In the genomic region with DNA sequence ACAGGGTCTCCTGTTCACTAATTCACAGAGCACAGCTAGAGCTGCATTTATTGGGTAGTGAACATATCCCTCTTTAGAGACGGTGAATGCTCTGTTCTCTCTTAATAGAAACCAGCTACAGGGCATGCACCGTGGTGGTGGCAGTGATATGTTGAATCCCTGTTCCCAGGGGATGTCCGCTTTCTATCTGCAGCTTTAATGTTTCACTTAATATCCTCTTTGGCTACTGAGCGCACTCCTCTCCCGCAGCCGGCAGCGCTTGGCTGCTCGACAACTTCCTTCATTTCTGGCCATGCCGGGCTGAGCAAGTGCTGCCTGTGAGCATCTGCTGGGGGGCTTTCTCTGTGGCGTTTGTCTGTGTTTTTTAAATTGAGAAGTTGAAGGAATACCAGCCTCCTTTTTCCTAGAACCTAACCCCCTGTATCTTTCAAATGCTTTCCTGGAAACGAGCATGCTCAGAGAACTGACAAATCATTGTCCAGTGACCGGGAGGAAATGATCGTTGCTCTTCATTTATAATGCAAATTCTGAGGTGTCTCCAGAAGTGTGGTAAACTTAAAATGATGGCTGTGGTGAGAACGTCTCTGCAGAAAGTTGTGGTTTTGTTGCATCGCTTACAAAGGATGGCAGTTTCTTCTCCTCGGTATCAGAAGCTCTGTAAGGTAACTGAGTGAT, we compare ENCODE assay signal across 8 cellular contexts.
DNase-seq lines count a peak whose midpoint lies in the region; ATAC-seq and TF ChIP-seq lines count a peak whose summit lies in the region.

No MANE protein-coding gene starts in this region.

- H3K4me1 ChIP-seq in Peyer's patch = peaks cover 0 to 17% (median 2%) of the 10 kb centered on the region in 4 donors
- H3K4me1 ChIP-seq in adipocyte (ENCODE audit: control insufficient read depth, insufficient read depth, low read length) = peaks cover 83% of the 10 kb centered on the region
- H3K4me1 ChIP-seq in iPS-20b (ENCODE audit: insufficient read depth, low read length) = peaks cover 16% of the 10 kb centered on the region

- H3K9me3 ChIP-seq in Peyer's patch = no peaks in the 10 kb centered on the region
- no peaks in the 10 kb centered on the region for H3K9me3 ChIP-seq in adipocyte (ENCODE audit: control insufficient read depth, low read length)
- no peaks in the 10 kb centered on the region for H3K9me3 ChIP-seq in iPS-20b (ENCODE audit: insufficient read depth, low read depth, low read length)

- POLR2A ChIA-PET in BJ (lab: Charles Lee) = no interaction called here

- H3K27ac ChIP-seq in Peyer's patch (peak overlapping the region in 1 of 4 donors; percentile 27), iPS-20b (ENCODE audit: low read length) (no peak overlapping the region)

- peak; percentile 94 for ATAC-seq in HG03280 (IDR thresholded peaks at IDR 0.05; ENCODE audit: unreplicated experiment)

- CTCF ChIA-PET in BJ (lab: Yijun Ruan, JAX) = interaction anchor here (0.7 to 3.0 kb wide), 5 partner anchors 15 to 1051 kb away, joined by 3 to 15 read pairs (median 3); no protein-coding TSS in a partner anchor

- no peaks in the 10 kb centered on the region for H3K27me3 ChIP-seq in BJ (ENCODE audit: control insufficient read depth, insufficient read depth, low read length)
- H3K27me3 ChIP-seq in Peyer's patch = no peaks in the 10 kb centered on the region
- H3K27me3 ChIP-seq in adipocyte (replicated peaks; ENCODE audit: control insufficient read depth, insufficient read depth, low read length) = no peaks in the 10 kb centered on the region
- no peaks in the 10 kb centered on the region for H3K27me3 ChIP-seq in iPS-20b (ENCODE audit: insufficient read depth, low read length)

- peak overlapping the region; percentile 26 for H3K4me3 ChIP-seq in BJ (ENCODE audit: low read depth, low read length)
- H3K4me3 ChIP-seq in Peyer's patch = peak overlapping the region in 3 of 4 donors; percentile 20 to 31 (median 26)
- peak overlapping the region; percentile 80 for H3K4me3 ChIP-seq in adipocyte (ENCODE audit: low read length)
- peak overlapping the region; percentile 69 for H3K4me3 ChIP-seq in iPS-20b (ENCODE audit: low read length)

- no peak for TF ChIP-seq POLR2A in Peyer's patch (IDR thresholded peaks at IDR 0.05)

- H3K9ac ChIP-seq in adipocyte (ENCODE audit: low read length) (peak overlapping the region; percentile 80), iPS-20b (ENCODE audit: low read depth, low read length) (peak overlapping the region; percentile 51; the same call in 1 of the 2 replicates)

- DNase-seq in BJ (ENCODE audit: low read depth) (no peak), GM19240 (ENCODE audit: insufficient read length, low spot score) (peak; percentile 32), Peyer's patch (peak; percentile 51 to 64 (median 58)), adipocyte (ENCODE audit: low read depth) (no peak), SW480 (ENCODE audit: low spot score) (no peak)
- DNase-seq in stimulated activated CD4-positive, alpha-beta T cell treated with anti-CD3 and anti-CD28 coated beads, Interleukin-1b, Interleukin-23, amount 100 ng/mL, for 48 hours = peak; percentile 32

- H3K36me3 ChIP-seq in BJ (ENCODE audit: control insufficient read depth, insufficient read depth, low read length) = no peaks in the 10 kb centered on the region; the same call in 1 of the 2 replicates
- H3K36me3 ChIP-seq in Peyer's patch = peaks cover 0 to 6% (median 0%) of the 10 kb centered on the region in 3 donors
- peaks cover 18% of the 10 kb centered on the region for H3K36me3 ChIP-seq in adipocyte (ENCODE audit: control insufficient read depth, insufficient read depth, low read length, severe bottlenecking)
- H3K36me3 ChIP-seq in iPS-20b (ENCODE audit: insufficient read depth, low read depth, low read length) = no peaks in the 10 kb centered on the region

- no peak for TF ChIP-seq CTCF in BJ (IDR thresholded peaks at IDR 0.05; ENCODE audit: insufficient read depth, low read depth, low read length)
- TF ChIP-seq CTCF in Peyer's patch (IDR thresholded peaks at IDR 0.05) = no peak

Comparison
In these comparisons a context has a peak if more than half of its experiments do, and no peak if none do; other contexts are left out.
1. DNase-seq: peak in GM19240 (single experiment), Peyer's patch (3 of 3) and stimulated activated CD4-positive, alpha-beta T cell treated with anti-CD3 and anti-CD28 coated beads, Interleukin-1b, Interleukin-23, amount 100 ng/mL, for 48 hours (single experiment); none in BJ (single experiment), adipocyte (single experiment) and SW480 (single experiment).
2. H3K4me3 ChIP-seq: peak in every context shown above with its lines; median percentile 80 in adipocyte; 69 in iPS-20b; 26 in BJ; 26 in Peyer's patch.